Comparison of ENCODE assay signal across 13 cellular contexts in the genomic region with DNA sequence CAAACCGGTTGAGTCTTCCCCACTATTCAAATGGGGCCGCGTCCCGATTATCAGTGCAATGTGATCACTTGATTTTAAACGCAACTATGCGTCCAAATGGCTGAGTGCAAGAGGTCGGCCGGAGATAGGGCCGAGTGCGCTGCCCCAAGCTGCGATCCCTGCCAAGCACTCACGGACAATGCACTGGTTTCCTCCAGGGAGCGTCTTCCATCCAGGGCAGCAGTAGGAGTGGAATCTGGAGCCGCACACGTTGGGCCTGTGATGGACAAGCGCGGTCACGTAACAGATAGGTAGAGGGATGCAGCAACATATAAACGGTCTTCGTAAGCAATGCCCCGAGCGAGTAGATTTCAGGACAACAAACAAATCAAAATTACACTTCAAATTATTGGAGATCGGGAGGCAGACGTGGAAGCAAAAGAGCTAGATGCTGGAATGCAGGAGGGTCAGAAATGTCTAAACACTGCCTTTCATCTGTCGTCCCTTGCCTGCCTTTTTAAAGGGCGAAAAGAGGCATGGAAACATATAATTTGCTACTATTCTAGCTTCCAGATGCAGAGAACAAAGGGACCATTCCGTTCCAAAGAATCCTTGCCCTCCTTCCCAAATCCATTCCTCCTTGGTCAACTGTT. TPM values are rescaled to one million over a fixed set of nuclear protein-coding genes. Genes with fewer than 3 reads are reported as not detected.
DNase-seq lines count a peak whose midpoint lies in the region; FAIRE-seq and TF ChIP-seq lines count a peak whose summit lies in the region.
"Had no signal": no experiment of that assay in that cellular context is flagged by ENCODE, and none has a peak within 500 bp of the region (broad histone marks: within the 10 kb centered on the region; RNA-seq: fewer than 3 reads in every experiment).

No MANE protein-coding gene starts in this region.

- no peak for DNase-seq in D721Med (ENCODE audit: insufficient read length, low spot score)
- peak in 1 of 2 experiments; percentile 11 for DNase-seq in SJSA1 (ENCODE audit: low read depth in 1 of 2, low spot score in 2 of 2)
- no peak for DNase-seq in fibroblast of the aortic adventitia (ENCODE audit: low read depth)
- peak; percentile 76 for DNase-seq in neural progenitor cell (ENCODE audit: low spot score)
- DNase-seq in Peyer's patch = no peak
- DNase-seq in NCI-H1436 treated with DMSO at 0.1 percent for 48 hours (lab: John Stamatoyannopoulos, UW) = no peak
- no peak for DNase-seq in ACHN
- DNase-seq in immature natural killer cell = no peak
- DNase-seq: activated CD4-positive, alpha-beta T cell treated with anti-CD3 and anti-CD28 coated beads, Interleukin-2, amount 50 U/mL, for 1 hour; gastrocnemius medialis; NCI-H1694 had no signal

- H3K9me3 ChIP-seq in SJSA1 (replicated peaks) (no peaks in the 10 kb centered on the region), neural progenitor cell (ENCODE audit: low read depth) (no peaks in the 10 kb centered on the region), Peyer's patch (no peaks in the 10 kb centered on the region)
- H3K9me3 ChIP-seq: gastrocnemius medialis, pancreas had no signal

- in situ Hi-C loops in ACHN (cut with HindIII; ENCODE audit: low pct_ligation_motif_present, low pct_unique_long_range_greater_than_20kb, low sequenced_read_pairs) = no loop called here

- peaks cover 35% of the 10 kb centered on the region for H3K79me2 ChIP-seq in neural progenitor cell (ENCODE audit: low read depth)

- H3K4me3 Mint-ChIP-seq in neural progenitor cell = peak overlapping the region; percentile 92
- peak overlapping the region in 1 of 5 donors; percentile 14 for H3K4me3 Mint-ChIP-seq in immature natural killer cell

- H3K4me3 ChIP-seq in SJSA1 = peak overlapping the region; percentile 42
- peak overlapping the region; percentile 68 for H3K4me3 ChIP-seq in fibroblast of the aortic adventitia (ENCODE audit: low read depth, low read length)
- peak overlapping the region; percentile 82 for H3K4me3 ChIP-seq in neural progenitor cell
- H3K4me3 ChIP-seq in Peyer's patch = peak overlapping the region in 2 of 4 donors; percentile 29 to 53

- H3K9me3 Mint-ChIP-seq in neural progenitor cell = no peaks in the 10 kb centered on the region
- peaks cover 3 to 25% (median 11%) of the 10 kb centered on the region in 6 donors for H3K9me3 Mint-ChIP-seq in immature natural killer cell

- H3K36me3 Mint-ChIP-seq in neural progenitor cell = peaks cover 9% of the 10 kb centered on the region
- no peaks in the 10 kb centered on the region for H3K36me3 Mint-ChIP-seq in immature natural killer cell

- H3K27ac Mint-ChIP-seq in neural progenitor cell (peak overlapping the region; percentile 48), immature natural killer cell (no peak overlapping the region)

- H3K27me3 Mint-ChIP-seq in neural progenitor cell (ENCODE audit: insufficient read depth, low read depth) (peaks cover 7% of the 10 kb centered on the region), immature natural killer cell (ENCODE audit: low read depth in 3 of 3) (peaks cover 2 to 10% (median 5%) of the 10 kb centered on the region in 3 donors)

- peaks cover 24% of the 10 kb centered on the region for H3K4me1 Mint-ChIP-seq in neural progenitor cell
- H3K4me1 Mint-ChIP-seq in immature natural killer cell = no peaks in the 10 kb centered on the region

- H3F3A ChIP-seq in neural progenitor cell (ENCODE audit: low read depth) = peaks cover 34% of the 10 kb centered on the region

- H3K4me1 ChIP-seq in SJSA1 (replicated peaks) (peaks cover 25% of the 10 kb centered on the region), neural progenitor cell (peaks cover 14% of the 10 kb centered on the region), Peyer's patch (peaks cover 0 to 23% (median 0%) of the 10 kb centered on the region in 4 donors)

- H3K27ac ChIP-seq in SJSA1 (no peak overlapping the region), neural progenitor cell (no peak overlapping the region), Peyer's patch (no peak overlapping the region)
- H3K27ac ChIP-seq: gastrocnemius medialis, pancreas had no signal

- FAIRE-seq in D721Med (lab: Jason Lieb, UNC) = no peak
- FAIRE-seq: GM18507, pancreas had no signal

- TF ChIP-seq CTCF in D721Med (IDR thresholded peaks at IDR 0.05; ENCODE audit: insufficient read depth, missing control alignments) (peak; percentile 5), fibroblast of the aortic adventitia (IDR thresholded peaks at IDR 0.05; ENCODE audit: insufficient read depth, low read length) (no peak), neural progenitor cell (IDR thresholded peaks at IDR 0.05) (no peak), Peyer's patch (IDR thresholded peaks at IDR 0.05) (no peak)

- H3K27me3 ChIP-seq in SJSA1 (replicated peaks) (peaks cover 44% of the 10 kb centered on the region), neural progenitor cell (peaks cover 30% of the 10 kb centered on the region), Peyer's patch (peaks cover 0 to 20% of the 10 kb centered on the region in 2 donors)

- no peak overlapping the region for H3K9ac ChIP-seq in neural progenitor cell

- TF ChIP-seq POLR2A in Peyer's patch (IDR thresholded peaks at IDR 0.05) = no peak

- H2AFZ ChIP-seq in neural progenitor cell (replicated peaks) = peak overlapping the region; percentile 80

- H3K4me2 ChIP-seq in neural progenitor cell = peak overlapping the region; percentile 87

- peaks cover 25% of the 10 kb centered on the region for H4K20me1 ChIP-seq in neural progenitor cell (ENCODE audit: low read depth)

- no peaks in the 10 kb centered on the region for H3K36me3 ChIP-seq in SJSA1
- H3K36me3 ChIP-seq in neural progenitor cell = no peaks in the 10 kb centered on the region
- no peaks in the 10 kb centered on the region for H3K36me3 ChIP-seq in Peyer's patch
- H3K36me3 ChIP-seq: gastrocnemius medialis, pancreas had no signal

RNA-seq across cellular contexts. Expression of gene FBN2, which starts 1.7 kb away (rescaled TPM):
- total RNA-seq in SJSA1 (2014; rRNA removed; shearing (Covaris generic)) = 16.1 and 18.5 TPM in 2 replicates
- total RNA-seq in fibroblast of the aortic adventitia (ENCODE audit: low replicate concordance) (19.8 and 45.1 TPM in 2 replicates), neural progenitor cell (ENCODE audit: low replicate concordance) (88.1 and 113 TPM in 2 replicates), Peyer's patch (1 to 10 TPM in 2 of 4 donors, under 1 TPM in 2; 0.40 to 3.3 (median 0.99) TPM)
- not detected for polyA plus RNA-seq in immature natural killer cell
